ENCODE assay signal across 20 cellular contexts in the genomic region with DNA sequence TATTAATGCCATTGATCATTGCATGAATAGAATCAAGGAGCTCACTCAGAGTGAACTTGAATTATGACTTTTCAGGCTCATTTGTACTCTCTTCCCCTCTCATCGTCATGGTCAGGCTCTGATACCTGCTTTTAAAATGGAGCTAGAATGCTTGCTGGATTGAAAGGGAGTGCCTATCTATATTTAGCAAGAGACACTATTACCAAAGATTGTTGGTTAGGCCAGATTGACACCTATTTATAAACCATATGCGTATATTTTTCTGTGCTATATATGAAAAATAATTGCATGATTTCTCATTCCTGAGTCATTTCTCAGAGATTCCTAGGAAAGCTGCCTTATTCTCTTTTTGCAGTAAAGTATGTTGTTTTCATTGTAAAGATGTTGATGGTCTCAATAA. TPM values are rescaled to one million over a fixed set of nuclear protein-coding genes. Genes with fewer than 3 reads are reported as not detected.
DNase-seq lines count a peak whose midpoint lies in the region; ATAC-seq and TF ChIP-seq lines count a peak whose summit lies in the region.
"Had no signal": no experiment of that assay in that cellular context is flagged by ENCODE, and none has a peak within 500 bp of the region (broad histone marks: within the 10 kb centered on the region; RNA-seq: fewer than 3 reads in every experiment).

No MANE protein-coding gene starts in this region.

- peaks cover 0 to 4% (median 1%) of the 10 kb centered on the region in 4 donors for H3K9me3 ChIP-seq in upper lobe of left lung
- H3K9me3 ChIP-seq: HAP-1, SJCRH30 had no signal

- H3K9me3 Mint-ChIP-seq in HFFc6 = peaks cover 9% of the 10 kb centered on the region

- no peak overlapping the region for H3K27ac ChIP-seq in upper lobe of left lung
- H3K27ac ChIP-seq: C4-2B, GM23248, PC-9, RWPE1, SJCRH30 had no signal

- H3K4me1 ChIP-seq in upper lobe of left lung = peaks cover 0 to 3% (median 0%) of the 10 kb centered on the region in 4 donors
- H3K4me1 ChIP-seq: HAP-1, SJCRH30 had no signal

- TF ChIP-seq EP300 in upper lobe of left lung (IDR thresholded peaks at IDR 0.05) = no peak

- DNase-seq in left ventricle myocardium superior (no peak), left cardiac atrium (no peak), HFFc6 (no peak), myocyte (ENCODE audit: low read depth) (peak; percentile 35), NCI-H2196 (lab: John Stamatoyannopoulos, UW; ENCODE audit: unreplicated experiment) (no peak), NCI-H1092 (lab: John Stamatoyannopoulos, UW) (no peak), upper lobe of left lung (no peak)
- DNase-seq: AML-193, GM23248, NCI-H1436, NCI-H1930, NCI-H345, NCI-H524 treated with DMSO at 0.1 percent for 48 hours, PC-9, SJCRH30 had no signal

- peaks cover 36% of the 10 kb centered on the region for H3K36me3 Mint-ChIP-seq in HFFc6 (ENCODE audit: low read depth)

- 0 out of 2 replicates have a peak, but pooled peaks cover under 1% of the 10 kb centered on the region for H3K27me3 Mint-ChIP-seq in HFFc6 (ENCODE audit: insufficient read depth)

- intact Hi-C loops in left ventricle myocardium superior (cut with micrococcal nuclease) = no loop called here
- intact Hi-C loops in left cardiac atrium (cut with DNase I) = no loop called here

- H3K4me3 ChIP-seq in upper lobe of left lung = no peak overlapping the region
- H3K4me3 ChIP-seq: GM23248, HAP-1, PC-9, SJCRH30 had no signal

- peaks cover 19% of the 10 kb centered on the region for H3K4me1 Mint-ChIP-seq in HFFc6 (ENCODE audit: low read depth)

- H3K27ac Mint-ChIP-seq in HFFc6 = peak overlapping the region; percentile 51

- no peak for TF ChIP-seq POLR2A in upper lobe of left lung (IDR thresholded peaks at IDR 0.05)

- no peaks in the 10 kb centered on the region for H3K27me3 ChIP-seq in upper lobe of left lung
- H3K27me3 ChIP-seq: SJCRH30 had no signal

- TF ChIP-seq CTCF in HFFc6 (IDR thresholded peaks at IDR 0.05) (no peak), upper lobe of left lung (IDR thresholded peaks at IDR 0.05) (no peak)

- WGBS in upper lobe of left lung, 2 donors = 88% methylated on average over 2 of the region's 2 CpGs

- peak overlapping the region; percentile 9; the same call in 1 of the 2 replicates for H3K4me3 Mint-ChIP-seq in HFFc6

- peak; percentile 35 for ATAC-seq in left ventricle myocardium superior
- no peak for ATAC-seq in left cardiac atrium
- ATAC-seq in upper lobe of left lung (ENCODE audit: low FRiP score in 2 of 2) = no peak

- H3K36me3 ChIP-seq in upper lobe of left lung = peaks cover 34 to 85% (median 61%) of the 10 kb centered on the region in 4 donors

RNA-seq across cellular contexts. Expression of gene CCNDBP1, which starts 9.6 kb away (rescaled TPM):
- total RNA-seq in left ventricle myocardium superior = 56.6 TPM
- 10 to 100 TPM; 45.1 to 50.0 TPM for total RNA-seq in left cardiac atrium
- 10 to 100 TPM; 50.9 to 60.7 (median 57.2) TPM for total RNA-seq in HFFc6 (2021; fragmentation: NEBNext Ultra II Directional; extraction: Animal tissue kit (Norgen Biotek cat#: 25700))
- 97.6 and 109 TPM in 2 replicates for total RNA-seq in myocyte
- polyA plus RNA-seq in myocyte (2012) = 62.8 TPM
- 100 to 1,000 TPM in 2 of 6 donors, 10 to 100 TPM in 4; 56.1 to 117 (median 95.5) TPM for total RNA-seq in upper lobe of left lung

RNA-seq across cellular contexts. Expression of gene EPB42, which starts 26.0 kb away (rescaled TPM):
- total RNA-seq in left ventricle myocardium superior = 0.15 TPM
- 1 to 10 TPM in 1 of 2 donors, under 1 TPM in 1; 0.68 to 2.3 TPM for total RNA-seq in left cardiac atrium
- total RNA-seq in HFFc6 (2021; fragmentation: NEBNext Ultra II Directional; extraction: Animal tissue kit (Norgen Biotek cat#: 25700)) = not detected
- total RNA-seq in myocyte = not detected in 2 replicates
- not detected for polyA plus RNA-seq in myocyte (2012)
- under 1 TPM in 1 of 6 donors, not detected in 5; 0.39 TPM for total RNA-seq in upper lobe of left lung
- total RNA-seq: GM23248, HT1080, M059J, PC-9, SJCRH30 had no signal
- polyA plus RNA-seq: GM23248 had no signal
